ENCODE assay signal across 17 cellular contexts in the genomic region with DNA sequence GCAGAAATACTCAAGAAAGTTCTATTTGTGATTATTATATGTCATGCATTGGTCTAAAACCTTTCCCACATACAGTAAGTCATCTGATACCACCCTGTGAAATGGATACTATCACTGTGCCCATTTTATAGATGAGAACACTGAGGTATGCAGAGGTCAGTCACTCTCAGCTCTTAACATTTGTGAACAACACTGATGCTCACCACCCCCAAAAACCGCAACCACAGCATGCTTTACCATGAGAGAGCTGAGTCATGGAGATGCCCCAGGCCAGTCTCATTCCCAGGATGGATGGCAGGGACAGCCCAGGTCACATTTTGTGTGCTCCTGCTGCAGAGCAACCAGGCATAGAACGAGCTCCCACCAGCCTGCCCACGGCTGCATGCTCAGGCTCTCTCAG. TPM values are rescaled to one million over a fixed set of nuclear protein-coding genes. Genes with fewer than 3 reads are reported as not detected.
DNase-seq lines count a peak whose midpoint lies in the region; ATAC-seq, FAIRE-seq and TF ChIP-seq lines count a peak whose summit lies in the region.
"Had no signal": no experiment of that assay in that cellular context is flagged by ENCODE, and none has a peak within 500 bp of the region (broad histone marks: within the 10 kb centered on the region; RNA-seq: fewer than 3 reads in every experiment).

No MANE protein-coding gene starts in this region.

- H3F3A ChIP-seq in PC-3 (ENCODE audit: low read length, unreplicated experiment), result no peaks in the 10 kb centered on the region

- H3K9ac ChIP-seq in PC-3 (ENCODE audit: low read length), result no peak overlapping the region
- H3K9ac ChIP-seq in K562 (ENCODE audit: insufficient read depth in 1 of 2, low read depth in 2 of 2, low read length in 2 of 2), result no peak overlapping the region
- H3K9ac ChIP-seq in trophoblast cell (ENCODE audit: low read length), result no peak overlapping the region
- H3K9ac ChIP-seq: SK-N-SH had no signal

- CTCF ChIA-PET in PC-3 (lab: Charles Lee) (no interaction called here), K562 (lab: Yijun Ruan, JAX; ENCODE audit: low intra/inter-chr PET ratio) (no interaction called here)

- TF ChIP-seq POLR2A in H54 (IDR thresholded peaks at IDR 0.05; ENCODE audit: low read depth, low read length) (no peak), K562 (conservative IDR thresholded peaks at IDR 0.05) (no peak)

- H2AFZ ChIP-seq in PC-3 (ENCODE audit: low read length), result no peak overlapping the region
- H2AFZ ChIP-seq in K562 (ENCODE audit: low read depth, low read length), result no peak overlapping the region
- no peak overlapping the region for H2AFZ ChIP-seq in trophoblast cell (ENCODE audit: insufficient read depth, low read length, poor library complexity)

- TF ChIP-seq CTCF in PC-3 (conservative IDR thresholded peaks at IDR 0.05; ENCODE audit: low read depth, low read length), result no peak
- no peak for TF ChIP-seq CTCF in K562 (IDR thresholded peaks at IDR 0.05 in 2 of 3, conservative IDR thresholded peaks at IDR 0.05 in 1 of 3; ENCODE audit: insufficient read depth in 2 of 3, low read depth in 1 of 3, low read length in 3 of 3)
- TF ChIP-seq CTCF in GM13976 (IDR thresholded peaks at IDR 0.05; ENCODE audit: borderline replicate concordance, control extremely low read depth, extremely low read depth, insufficient read depth, missing control alignments), result no peak

- H4K91ac ChIP-seq in trophoblast cell (ENCODE audit: low read depth, low read length), result no peak overlapping the region

- no peak overlapping the region for H3K4me3 ChIP-seq in PC-3 (ENCODE audit: low read length)
- no peak overlapping the region for H3K4me3 ChIP-seq in K562
- peak overlapping the region; percentile 33 for H3K4me3 ChIP-seq in trophoblast cell (ENCODE audit: low read depth, low read length)

- ATAC-seq in PC-3 (no peak), K562 (no peak)
- ATAC-seq: CD8-positive, alpha-beta T cell had no signal

- no peaks in the 10 kb centered on the region for H3K4me1 ChIP-seq in PC-3 (ENCODE audit: insufficient read depth, low read length)
- no peaks in the 10 kb centered on the region for H3K4me1 ChIP-seq in K562 (replicated peaks in 1 of 2; ENCODE audit: control insufficient read depth in 2 of 2, insufficient read depth in 2 of 2, low read length in 2 of 2)
- no peaks in the 10 kb centered on the region for H3K4me1 ChIP-seq in trophoblast cell (ENCODE audit: control insufficient read depth in 1 of 2, insufficient read depth in 2 of 2, low read length in 2 of 2)

- DNase-seq in H54 (ENCODE audit: insufficient read length, low spot score) (peak; percentile 38), PC-3 (peak; percentile 10), K562 (ENCODE audit: extremely low read depth in 1 of 4, low spot score in 3 of 4) (no peak), trophoblast cell (no peak), GM13976 (ENCODE audit: low spot score) (no peak), NCI-H1105 treated with DMSO at 0.1 percent for 48 hours (lab: John Stamatoyannopoulos, UW) (no peak)
- no peak for DNase-seq in activated T-cell treated with anti-CD3 and anti-CD28 coated beads, Interleukin-2, amount 50 U/mL, for 48 hours
- DNase-seq: CD8-positive, alpha-beta T cell; H7; NCI-H1092; NCI-H1694 treated with DMSO at 0.1 percent for 48 hours; NCI-H2171; SK-N-SH; T-helper 2 cell had no signal

- no peaks in the 10 kb centered on the region for H3K27me3 ChIP-seq in PC-3 (ENCODE audit: low read length)
- H3K27me3 ChIP-seq in K562 (ENCODE audit: control insufficient read depth in 2 of 2, insufficient read depth in 2 of 2, low read length in 2 of 2), result peaks cover 0 to 20% of the 10 kb centered on the region in 2 experiments; a peak in 2 of 5 replicates
- H3K27me3 ChIP-seq in trophoblast cell (ENCODE audit: insufficient read depth, low read length), result no peaks in the 10 kb centered on the region

- H3K79me1 ChIP-seq in trophoblast cell (ENCODE audit: low read length), result no peaks in the 10 kb centered on the region

- H3K4me2 ChIP-seq in PC-3 (ENCODE audit: low read length), result no peak overlapping the region
- no peak overlapping the region for H3K4me2 ChIP-seq in K562 (ENCODE audit: insufficient read depth, low read length)
- H3K4me2 ChIP-seq in trophoblast cell (ENCODE audit: low read length), result no peak overlapping the region
- H3K4me2 ChIP-seq: SK-N-SH had no signal

- no peaks in the 10 kb centered on the region for H3K79me2 ChIP-seq in PC-3 (ENCODE audit: low read length)
- no peaks in the 10 kb centered on the region for H3K79me2 ChIP-seq in K562 (ENCODE audit: control insufficient read depth, insufficient read depth, low read length)
- no peaks in the 10 kb centered on the region for H3K79me2 ChIP-seq in trophoblast cell (ENCODE audit: control insufficient read depth, insufficient read depth, low read length, poor library complexity)

- TF ChIP-seq EP300 in K562 (IDR thresholded peaks at IDR 0.05; ENCODE audit: low read length), result no peak

- no peak for TF ChIP-seq RAD21 in K562 (CRISPR knock-in tag; conservative IDR thresholded peaks at IDR 0.05 in 1 of 2, IDR thresholded peaks at IDR 0.05 in 1 of 2)

- H3K4ac ChIP-seq in trophoblast cell (ENCODE audit: low read depth, low read length), result no peak overlapping the region

- H2AK5ac ChIP-seq in trophoblast cell (ENCODE audit: low read length), result no peak overlapping the region

- H3K18ac ChIP-seq in trophoblast cell (ENCODE audit: low read length), result no peak overlapping the region

- peaks cover 19% of the 10 kb centered on the region for H3K9me3 ChIP-seq in PC-3 (ENCODE audit: low read length)
- H3K9me3 ChIP-seq in K562 (replicated peaks; ENCODE audit: control insufficient read depth, insufficient read depth, low read depth, low read length), result no peaks in the 10 kb centered on the region
- H3K9me3 ChIP-seq in trophoblast cell (ENCODE audit: insufficient read depth, low read depth, low read length), result peaks cover 3% of the 10 kb centered on the region
- H3K9me3 ChIP-seq: SK-N-SH had no signal

- no peaks in the 10 kb centered on the region for H3K9me2 ChIP-seq in PC-3 (replicated peaks; ENCODE audit: low read length)
- H3K9me2 ChIP-seq: SK-N-SH had no signal

- H4K12ac ChIP-seq in trophoblast cell (ENCODE audit: low read depth, low read length), result no peak overlapping the region

- WGBS in K562 (ENCODE audit: insufficient coverage, low coverage, missing lambda C conversion rate), result 2% methylated on average over 3 of the region's 3 CpGs
- no CpG with 5 or more reads among the region's 3 CpGs for WGBS in trophoblast cell (ENCODE audit: extremely low coverage, insufficient coverage, insufficient read length)

- no peak overlapping the region for H3K14ac ChIP-seq in trophoblast cell (ENCODE audit: low read length)

- no peak for FAIRE-seq in H54 (lab: Jason Lieb, UNC)
- no peak for FAIRE-seq in K562 (lab: Jason Lieb, UNC)

- no peaks in the 10 kb centered on the region for H3K36me3 ChIP-seq in PC-3 (ENCODE audit: low read depth, low read length)
- H3K36me3 ChIP-seq in K562 (ENCODE audit: control insufficient read depth, insufficient read depth, low read length), result no peaks in the 10 kb centered on the region
- H3K36me3 ChIP-seq in trophoblast cell (ENCODE audit: control insufficient read depth in 1 of 2, insufficient read depth in 2 of 2, low read length in 2 of 2), result no peaks in the 10 kb centered on the region

- intact Hi-C loops in PC-3 (cut with micrococcal nuclease), result no loop called here
- intact Hi-C loops in K562 (cut with micrococcal nuclease), result no loop called here

- H2BK12ac ChIP-seq in trophoblast cell (ENCODE audit: low read length), result no peak overlapping the region

- H3K23ac ChIP-seq in trophoblast cell (ENCODE audit: low read length), result no peak overlapping the region

- no peak overlapping the region for H3K27ac ChIP-seq in PC-3 (ENCODE audit: low read length)
- H3K27ac ChIP-seq in K562 (ENCODE audit: extremely low read depth, low read depth, low read length), result no peak overlapping the region
- no peak overlapping the region for H3K27ac ChIP-seq in trophoblast cell (ENCODE audit: low read depth, low read length)

- POLR2A ChIA-PET in PC-3 (lab: Charles Lee; ENCODE audit: unreplicated experiment), result no interaction called here
- POLR2A ChIA-PET in K562 (lab: Yijun Ruan, JAX), result no interaction called here

- in situ Hi-C loops in K562 (cut with MboI) (no loop called here), GM13976 (cut with MboI; ENCODE audit: low sequenced_read_pairs, unreplicated experiment) (no loop called here)

- no peaks in the 10 kb centered on the region for H3K9me1 ChIP-seq in K562 (ENCODE audit: control insufficient read depth, insufficient read depth, low read length)

- H4K8ac ChIP-seq in trophoblast cell (ENCODE audit: low read depth, low read length), result no peak overlapping the region

- no peak overlapping the region for H2BK120ac ChIP-seq in trophoblast cell (ENCODE audit: insufficient read depth, low read length, poor library complexity)

- H2BK5ac ChIP-seq in trophoblast cell (ENCODE audit: low read depth, low read length, poor library complexity), result no peak overlapping the region

- H4K20me1 ChIP-seq in PC-3 (ENCODE audit: low read length) (no peaks in the 10 kb centered on the region), K562 (replicated peaks; ENCODE audit: control insufficient read depth, insufficient read depth, low read length) (0 out of 2 replicates have a peak, but pooled peaks cover 3% of the 10 kb centered on the region)

- no TSS peak for BruUV-seq in PC-3 (replicated peaks; lab: Mats Ljungman, UMichigan)
- BruUV-seq in K562 (replicated peaks; lab: Mats Ljungman, UMichigan), result no TSS peak

TF ChIP-seq in K562, 482 proteins besides CTCF, POLR2A, EP300 and RAD21 (continues in another document):
- no peak for TF ChIP-seq EP400 (IDR thresholded peaks at IDR 0.05)

RNA-seq across cellular contexts. Expression of a gene that starts 53.5 kb away (rescaled TPM):
- total RNA-seq in PC-3 (2014; rRNA removed) (not detected in 2 replicates), K562 (2014; rRNA removed) (not detected in 2 replicates), K562 (2014; rRNA removed; fragmentation: Illumina TruSeq; extraction: Trizol) (not detected in 2 replicates), K562 (2015; rRNA removed; fragmentation: Illumina TruSeq; extraction: Trizol) (not detected in 2 replicates), K562 (2021) (not detected in 2 replicates)
- total RNA-seq in K562 (2011; cell fraction: chromatin; rRNA removed; ENCODE audit: low replicate concordance), result not detected in 2 replicates
- not detected in 2 replicates for total RNA-seq in K562 (2011; cell fraction: nucleolus; rRNA removed)
- total RNA-seq in K562 (2011; cell fraction: nucleoplasm; rRNA removed), result not detected in 2 replicates
- polyA plus RNA-seq in K562 (2011; rRNA removed) (not detected in 2 replicates), K562 (2014; fragmentation: Illumina TruSeq; extraction: Trizol) (not detected in 2 replicates), K562 (2014; fragmentation: Nextera tagmentation; extraction: Ambion mirVana) (not detected), K562 (2014; rRNA removed) (not detected in 2 replicates)
- polyA plus RNA-seq in K562 (2011; cell fraction: cytosol; rRNA removed), result not detected in 2 replicates
- polyA plus RNA-seq in K562 (2011; cell fraction: nucleus; rRNA removed), result not detected in 2 replicates
- polyA plus RNA-seq in K562 (2012), result not detected in 2 replicates
- not detected in 2 replicates for polyA minus RNA-seq in K562 (2011; rRNA and poly(A)+ RNA removed)
- not detected in 2 replicates for polyA minus RNA-seq in K562 (2011; cell fraction: cytosol; rRNA and poly(A)+ RNA removed)
- polyA minus RNA-seq in K562 (2011; cell fraction: nucleus; rRNA and poly(A)+ RNA removed), result not detected in 2 replicates
- polyA plus RNA-seq in trophoblast cell (2013), result 0.21 and 0.26 TPM in 2 replicates
- total RNA-seq: CD8-positive, alpha-beta T cell; LHCN-M2; NCI-H460 had no signal
- polyA plus RNA-seq: AG04450, SK-N-SH had no signal

Comparison
In these comparisons a context has a peak if more than half of its experiments do, and no peak if none do; other contexts are left out.
1. DNase-seq: peak in H54 (single experiment) and PC-3 (single experiment); none in K562 (0 of 4), trophoblast cell (0 of 2), GM13976 (single experiment), NCI-H1105 treated with DMSO at 0.1 percent for 48 hours (single experiment) and activated T-cell treated with anti-CD3 and anti-CD28 coated beads, Interleukin-2, amount 50 U/mL, for 48 hours (0 of 2).